16 cellular contexts compared by ENCODE assay signal in genomic region chr6:143336446-143337152, GRCh38.
DNase-seq lines count a peak whose midpoint lies in the region; ATAC-seq and TF ChIP-seq lines count a peak whose summit lies in the region.
"Had no signal": no experiment of that assay in that cellular context is flagged by ENCODE, and none has a peak within 500 bp of the region (broad histone marks: within the 10 kb centered on the region; RNA-seq: fewer than 3 reads in every experiment).

No MANE protein-coding gene starts in this region.

- no peak for TF ChIP-seq CTCF in epithelial cell of esophagus (IDR thresholded peaks at IDR 0.05; ENCODE audit: insufficient read depth, low read depth, low read length, missing control alignments)

- peaks cover 14% of the 10 kb centered on the region for H3K4me1 ChIP-seq in SJCRH30

- H3K9me3 ChIP-seq in SJCRH30 (replicated peaks) = no peaks in the 10 kb centered on the region

- no peaks in the 10 kb centered on the region for H3K36me3 ChIP-seq in SJCRH30

- peak overlapping the region; percentile 78 for H3K27ac ChIP-seq in SJCRH30
- H3K27ac ChIP-seq: dorsolateral prefrontal cortex had no signal

- DNase-seq in H4 (ENCODE audit: low spot score) = peak; percentile 43
- DNase-seq in SJCRH30 = peak; percentile 23 to 41
- DNase-seq in epithelial cell of esophagus (ENCODE audit: low read depth) = peak; percentile 58
- peak; percentile 40 for DNase-seq in renal cortical epithelial cell (ENCODE audit: low read depth)
- no peak for DNase-seq in NCI-H526 (lab: John Stamatoyannopoulos, UW)
- DNase-seq: activated CD4-positive, alpha-beta T cell treated with anti-CD3 and anti-CD28 coated beads for 1 hour; activated T-cell treated with anti-CD3 and anti-CD28 coated beads, Interleukin-2, amount 50 U/mL, for 24 hours; CD4-positive, alpha-beta T cell; dorsolateral prefrontal cortex; islet precursor cell; NCI-H2227 treated with DMSO at 0.1 percent for 48 hours; retina; stimulated activated naive CD4-positive, alpha-beta T cell; T-cell had no signal

- no peak for ATAC-seq in HG03280 (IDR thresholded peaks at IDR 0.05; ENCODE audit: unreplicated experiment)
- no peak for ATAC-seq in GM18867 (IDR thresholded peaks at IDR 0.05; ENCODE audit: unreplicated experiment)

- H3K4me3 ChIP-seq in SJCRH30 (no peak overlapping the region), epithelial cell of esophagus (ENCODE audit: low read length) (no peak overlapping the region)
- H3K4me3 ChIP-seq: dorsolateral prefrontal cortex had no signal

- H3K27me3 ChIP-seq in SJCRH30 = no peaks in the 10 kb centered on the region
- H3K27me3 ChIP-seq: dorsolateral prefrontal cortex had no signal

Comparison
In these comparisons a context has a peak if more than half of its experiments do, and no peak if none do; other contexts are left out.
1. DNase-seq: peak in H4 (single experiment), SJCRH30 (2 of 2), epithelial cell of esophagus (single experiment) and renal cortical epithelial cell (single experiment); none in NCI-H526 (0 of 2).